1 cellular context compared by ENCODE assay signal in genomic region chr5:38660194-38660668, GRCh38.
A peak's percentile ranks its signal among the peaks of the same experiment; 100 is the strongest.
TF ChIP-seq lines count a peak whose summit lies in the region.

No MANE protein-coding gene starts in this region.

TF ChIP-seq in HEK293, 187 proteins besides CTCF, POLR2A, EP300 and RAD21 (continued from another document):
- TF ChIP-seq ZNF280C (tag by site-specific recombination; IDR thresholded peaks at IDR 0.05) (no peak), ZNF510 (tag by site-specific recombination; IDR thresholded peaks at IDR 0.05; ENCODE audit: insufficient replicate concordance) (no peak), ZNF362 (tag by site-specific recombination; IDR thresholded peaks at IDR 0.05) (no peak), PRDM10 (tag by site-specific recombination; IDR thresholded peaks at IDR 0.05) (peak; percentile 60), ZBTB26 (tag by site-specific recombination; optimal IDR thresholded peaks at IDR 0.05) (no peak)
